Comparison of ENCODE assay signal across 26 cellular contexts in the genomic region with DNA sequence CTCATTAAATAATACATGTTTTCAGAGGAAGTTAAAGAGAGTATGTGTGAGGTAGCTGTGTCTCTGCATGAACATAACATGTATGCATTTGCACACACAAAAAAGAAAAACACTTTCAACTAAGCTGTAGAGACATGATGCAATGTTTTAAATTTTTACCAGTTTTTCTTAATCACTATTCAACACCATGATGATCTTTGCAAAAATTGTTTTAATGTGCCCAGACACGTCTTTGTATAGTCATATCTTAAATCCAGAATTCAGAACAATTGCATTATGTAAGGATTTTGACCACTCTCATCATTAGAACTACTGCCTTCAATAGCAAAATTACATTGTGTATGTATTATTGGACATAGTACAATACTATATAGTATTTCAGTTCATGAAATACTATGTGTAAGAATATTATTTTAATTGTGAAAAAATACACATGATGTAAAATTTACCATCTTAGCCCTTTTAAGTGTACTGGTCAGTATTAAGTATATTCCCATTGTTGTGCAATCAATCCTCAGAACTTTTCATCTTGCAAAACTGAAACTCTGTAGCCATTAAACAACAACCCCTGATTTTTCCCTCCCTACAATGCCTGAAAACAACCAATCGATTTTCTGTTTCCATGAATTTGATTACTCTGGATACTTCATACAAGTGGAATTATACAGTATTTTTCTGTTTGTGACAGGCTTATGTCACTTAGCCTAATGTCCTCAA.
A peak's percentile ranks its signal among the peaks of the same experiment; 100 is the strongest.
DNase-seq lines count a peak whose midpoint lies in the region; ATAC-seq, FAIRE-seq and TF ChIP-seq lines count a peak whose summit lies in the region.
"Had no signal": no experiment of that assay in that cellular context is flagged by ENCODE, and none has a peak within 500 bp of the region (broad histone marks: within the 10 kb centered on the region; RNA-seq: fewer than 3 reads in every experiment).

No MANE protein-coding gene starts in this region.

- no peaks in the 10 kb centered on the region for H3K9me2 ChIP-seq in Karpas-422 (replicated peaks; ENCODE audit: insufficient read depth, low read length)

- no peak overlapping the region for H3K4me3 ChIP-seq in HepG2 (replicated peaks in 1 of 3; ENCODE audit: insufficient read depth in 1 of 3, low read depth in 2 of 3, low read length in 3 of 3)
- H3K4me3 ChIP-seq in right lobe of liver = no peak overlapping the region
- no peak overlapping the region for H3K4me3 ChIP-seq in epithelial cell of esophagus (ENCODE audit: low read length)
- no peak overlapping the region for H3K4me3 ChIP-seq in smooth muscle cell
- H3K4me3 ChIP-seq in Karpas-422 (ENCODE audit: low read length) = no peak overlapping the region
- H3K4me3 ChIP-seq: A549; BLaER1 treated with 17β-estradiol and CSF1 and Interleukin-3, amounts not matched to agents 10 nM and 100 nM; GM23338 had no signal

- no peak overlapping the region for H3K27ac Mint-ChIP-seq in activated naive CD4-positive, alpha-beta T cell treated with anti-CD3 and anti-CD28 coated beads, Interleukin-2, amount 10 ng/mL, durations not matched to agents 7 days and 5 days
- H3K27ac Mint-ChIP-seq: CD14-positive monocyte; CD4-positive, alpha-beta T cell; CD8-positive, alpha-beta memory T cell; GM23338; H9 had no signal

- no peak for ATAC-seq in HepG2
- ATAC-seq in right lobe of liver = no peak
- ATAC-seq in foreskin keratinocyte = no peak
- ATAC-seq: A549, GM23338, HCT116 had no signal

- H3K27me3 ChIP-seq in HepG2 (ENCODE audit: control insufficient read depth in 1 of 2, insufficient read depth in 2 of 2, low read length in 2 of 2) = no peaks in the 10 kb centered on the region
- no peaks in the 10 kb centered on the region for H3K27me3 ChIP-seq in right lobe of liver
- H3K27me3 ChIP-seq in foreskin keratinocyte = no peaks in the 10 kb centered on the region
- H3K27me3 ChIP-seq in smooth muscle cell (ENCODE audit: low read depth) = no peaks in the 10 kb centered on the region
- no peaks in the 10 kb centered on the region for H3K27me3 ChIP-seq in Karpas-422 (ENCODE audit: low read length)
- H3K27me3 ChIP-seq: BE2C; BLaER1 treated with 17β-estradiol and CSF1 and Interleukin-3, amounts not matched to agents 10 nM and 100 nM had no signal

- no peaks in the 10 kb centered on the region for H3K36me3 ChIP-seq in HepG2 (replicated peaks in 1 of 2; ENCODE audit: control insufficient read depth in 1 of 2, insufficient read depth in 2 of 2, low read length in 2 of 2)
- H3K36me3 ChIP-seq in right lobe of liver = no peaks in the 10 kb centered on the region
- H3K36me3 ChIP-seq in smooth muscle cell (ENCODE audit: low read depth) = no peaks in the 10 kb centered on the region
- H3K36me3 ChIP-seq in Karpas-422 (ENCODE audit: insufficient read depth, low read length) = no peaks in the 10 kb centered on the region
- H3K36me3 ChIP-seq: BE2C; BLaER1 treated with 17β-estradiol and CSF1 and Interleukin-3, amounts not matched to agents 10 nM and 100 nM had no signal

- CTCF ChIA-PET in HepG2 (lab: Yijun Ruan, JAX; ENCODE audit: low intra/inter-chr PET ratio, low total read pairs) = no interaction called here
- CTCF ChIA-PET in activated naive CD4-positive, alpha-beta T cell treated with anti-CD3 and anti-CD28 coated beads, Interleukin-2, amount 10 ng/mL, durations not matched to agents 7 days and 5 days (lab: Charles Lee) = no interaction called here

- H3K9ac ChIP-seq in HepG2 (ENCODE audit: insufficient read depth, low read depth, low read length) = no peak overlapping the region
- no peak overlapping the region for H3K9ac ChIP-seq in smooth muscle cell (ENCODE audit: low read depth)
- H3K9ac ChIP-seq in Karpas-422 (ENCODE audit: low read length) = no peak overlapping the region
- H3K9ac ChIP-seq: BLaER1 treated with 17β-estradiol and CSF1 and Interleukin-3, amounts not matched to agents 10 nM and 100 nM had no signal

- peaks cover 7% of the 10 kb centered on the region for H3K9me3 Mint-ChIP-seq in activated naive CD4-positive, alpha-beta T cell treated with anti-CD3 and anti-CD28 coated beads, Interleukin-2, amount 10 ng/mL, durations not matched to agents 7 days and 5 days
- H3K9me3 Mint-ChIP-seq: CD4-positive, alpha-beta T cell; H9 had no signal

- no peak overlapping the region for H3K4me3 Mint-ChIP-seq in activated naive CD4-positive, alpha-beta T cell treated with anti-CD3 and anti-CD28 coated beads, Interleukin-2, amount 10 ng/mL, durations not matched to agents 7 days and 5 days
- H3K4me3 Mint-ChIP-seq: CD14-positive monocyte; CD4-positive, alpha-beta T cell; CD8-positive, alpha-beta memory T cell; GM23338; H9 had no signal

- POLR2A ChIA-PET in HepG2 (lab: Yijun Ruan, JAX) = no interaction called here

- no peaks in the 10 kb centered on the region for H3K36me3 Mint-ChIP-seq in activated naive CD4-positive, alpha-beta T cell treated with anti-CD3 and anti-CD28 coated beads, Interleukin-2, amount 10 ng/mL, durations not matched to agents 7 days and 5 days
- H3K36me3 Mint-ChIP-seq: CD14-positive monocyte; CD8-positive, alpha-beta memory T cell had no signal

- TF ChIP-seq POLR2A in HepG2 (IDR thresholded peaks at IDR 0.05; ENCODE audit: insufficient read depth in 1 of 2, low read depth in 2 of 2, low read length in 2 of 2) (no peak), right lobe of liver (IDR thresholded peaks at IDR 0.05) (no peak)

- H3K79me2 ChIP-seq in HepG2 (ENCODE audit: insufficient read depth, low read length) (no peaks in the 10 kb centered on the region), smooth muscle cell (ENCODE audit: low read depth) (no peaks in the 10 kb centered on the region), Karpas-422 (ENCODE audit: low read length) (no peaks in the 10 kb centered on the region)

- TF ChIP-seq RAD21 in HepG2 (CRISPR knock-in tag; IDR thresholded peaks at IDR 0.05) = no peak

- DNase-seq in HepG2 (ENCODE audit: low spot score) (no peak), right lobe of liver (no peak), epithelial cell of esophagus (ENCODE audit: low read depth) (peak; percentile 68), foreskin keratinocyte (peak; percentile 28 to 64), smooth muscle cell (lab: John Stamatoyannopoulos, UW; ENCODE audit: unreplicated experiment) (no peak), G401 (ENCODE audit: low spot score) (no peak), Karpas-422 (no peak)
- DNase-seq in activated naive CD4-positive, alpha-beta T cell treated with anti-CD3 and anti-CD28 coated beads, Interleukin-2, amount 10 ng/mL, durations not matched to agents 7 days and 5 days = no peak
- DNase-seq: 8988T; ACHN; AML-193; BE2C; CD4-positive, alpha-beta T cell; CD8-positive, alpha-beta memory T cell; DMS 273 treated with DMSO at 0.1 percent for 48 hours; DMS79; GF-D8; H9 had no signal

- BruUV-seq in HepG2 (replicated peaks; lab: Mats Ljungman, UMichigan) = no TSS peak

- no peaks in the 10 kb centered on the region for H3K4me1 ChIP-seq in HepG2 (ENCODE audit: insufficient read depth, low read length)
- no peaks in the 10 kb centered on the region for H3K4me1 ChIP-seq in right lobe of liver
- H3K4me1 ChIP-seq in foreskin keratinocyte = peaks cover 9% of the 10 kb centered on the region
- H3K4me1 ChIP-seq in smooth muscle cell (ENCODE audit: low read depth) = no peaks in the 10 kb centered on the region
- no peaks in the 10 kb centered on the region for H3K4me1 ChIP-seq in Karpas-422 (ENCODE audit: low read length)
- H3K4me1 ChIP-seq: A549; BE2C; BLaER1 treated with 17β-estradiol and CSF1 and Interleukin-3, amounts not matched to agents 10 nM and 100 nM had no signal

- H3K4me2 ChIP-seq in HepG2 (ENCODE audit: low read depth, low read length) (no peak overlapping the region), smooth muscle cell (no peak overlapping the region), Karpas-422 (ENCODE audit: low read depth, low read length, poor library complexity, severe bottlenecking) (no peak overlapping the region)
- H3K4me2 ChIP-seq: A549; BLaER1 treated with 17β-estradiol and CSF1 and Interleukin-3, amounts not matched to agents 10 nM and 100 nM; GM23338 had no signal

- TF ChIP-seq EP300 in HepG2 (IDR thresholded peaks at IDR 0.05; ENCODE audit: low read depth in 2 of 2, low read length in 2 of 2) (no peak), HepG2 (CRISPR knock-in tag; IDR thresholded peaks at IDR 0.05; ENCODE audit: borderline replicate concordance) (no peak)

- intact Hi-C loops in HepG2 (cut with micrococcal nuclease; ENCODE audit: unreplicated experiment) = no loop called here
- intact Hi-C loops in right lobe of liver (cut with DNase I) = no loop called here

- TF ChIP-seq CTCF in HepG2 (CRISPR knock-in tag; IDR thresholded peaks at IDR 0.05) (no peak), right lobe of liver (IDR thresholded peaks at IDR 0.05) (no peak), epithelial cell of esophagus (IDR thresholded peaks at IDR 0.05; ENCODE audit: insufficient read depth, low read depth, low read length, missing control alignments) (no peak), foreskin keratinocyte (conservative IDR thresholded peaks at IDR 0.05) (no peak), smooth muscle cell (IDR thresholded peaks at IDR 0.05; ENCODE audit: borderline replicate concordance, insufficient read depth, poor library complexity, severe bottlenecking) (no peak)

- WGBS in HepG2 (ENCODE audit: low lambda C conversion rate) = 0% methylated on average over 2 of the region's 2 CpGs
- WGBS in right lobe of liver (ENCODE audit: insufficient coverage, low coverage, low lambda C conversion rate, missing lambda C conversion rate) = 53% methylated on average over 2 of the region's 2 CpGs
- WGBS in smooth muscle cell (ENCODE audit: low lambda C conversion rate) = 84% methylated on average over 2 of the region's 2 CpGs

- in situ Hi-C loops in HepG2 (cut with HindIII; ENCODE audit: extremely low pct_ligation_motif_present, low pct_unique_long_range_greater_than_20kb) (no loop called here), G401 (cut with HindIII; ENCODE audit: low sequenced_read_pairs) (no loop called here)

- no peaks in the 10 kb centered on the region for H3K4me1 Mint-ChIP-seq in activated naive CD4-positive, alpha-beta T cell treated with anti-CD3 and anti-CD28 coated beads, Interleukin-2, amount 10 ng/mL, durations not matched to agents 7 days and 5 days
- H3K4me1 Mint-ChIP-seq: CD14-positive monocyte; CD8-positive, alpha-beta memory T cell had no signal

- no peak for FAIRE-seq in HepG2 (lab: Jason Lieb, UNC)
- FAIRE-seq: A549, D721Med, GM12891, GM18507 had no signal

- no peaks in the 10 kb centered on the region for H3K27me3 Mint-ChIP-seq in activated naive CD4-positive, alpha-beta T cell treated with anti-CD3 and anti-CD28 coated beads, Interleukin-2, amount 10 ng/mL, durations not matched to agents 7 days and 5 days
- H3K27me3 Mint-ChIP-seq: CD4-positive, alpha-beta T cell; CD8-positive, alpha-beta memory T cell had no signal

- H3K9me3 ChIP-seq in HepG2 (ENCODE audit: low read length) (no peaks in the 10 kb centered on the region), right lobe of liver (no peaks in the 10 kb centered on the region), smooth muscle cell (replicated peaks; ENCODE audit: low read depth) (no peaks in the 10 kb centered on the region), Karpas-422 (ENCODE audit: low read length) (no peaks in the 10 kb centered on the region)
- H3K9me3 ChIP-seq: A549, BE2C had no signal

- no peak overlapping the region for H3K27ac ChIP-seq in HepG2 (ENCODE audit: extremely low read length, insufficient read depth, low read length)
- H3K27ac ChIP-seq in right lobe of liver = no peak overlapping the region
- H3K27ac ChIP-seq in foreskin keratinocyte = peak overlapping the region; percentile 1
- H3K27ac ChIP-seq in smooth muscle cell (ENCODE audit: low read depth) = peak overlapping the region; percentile 3
- no peak overlapping the region for H3K27ac ChIP-seq in Karpas-422 (ENCODE audit: low read length)
- H3K27ac ChIP-seq: A549; BLaER1 treated with 17β-estradiol and CSF1 and Interleukin-3, amounts not matched to agents 10 nM and 100 nM had no signal

- H4K20me1 ChIP-seq in HepG2 (ENCODE audit: insufficient read depth, low read length) (no peaks in the 10 kb centered on the region), smooth muscle cell (ENCODE audit: low read depth) (no peaks in the 10 kb centered on the region), Karpas-422 (ENCODE audit: insufficient read depth, low read depth, low read length) (no peaks in the 10 kb centered on the region)
- H4K20me1 ChIP-seq: BLaER1 treated with 17β-estradiol and CSF1 and Interleukin-3, amounts not matched to agents 10 nM and 100 nM had no signal

- H2AFZ ChIP-seq in HepG2 (ENCODE audit: low read length) (no peak overlapping the region), smooth muscle cell (ENCODE audit: low read depth) (no peak overlapping the region), Karpas-422 (ENCODE audit: low read length) (no peak overlapping the region)
- H2AFZ ChIP-seq: GM23338 had no signal

- H3F3A ChIP-seq in smooth muscle cell (ENCODE audit: low read depth) = no peaks in the 10 kb centered on the region

Comparison
In these comparisons a context has a peak if more than half of its experiments do, and no peak if none do; other contexts are left out.
1. DNase-seq: peak in epithelial cell of esophagus (single experiment) and foreskin keratinocyte (2 of 2); none in HepG2 (single experiment), right lobe of liver (0 of 3), smooth muscle cell (single experiment), G401 (single experiment), Karpas-422 (single experiment) and activated naive CD4-positive, alpha-beta T cell treated with anti-CD3 and anti-CD28 coated beads, Interleukin-2, amount 10 ng/mL, durations not matched to agents 7 days and 5 days (single experiment).
2. H3K27ac ChIP-seq: peak in foreskin keratinocyte (single experiment) and smooth muscle cell (single experiment); none in HepG2 (single experiment), right lobe of liver (0 of 3) and Karpas-422 (single experiment).